In the genomic region with DNA sequence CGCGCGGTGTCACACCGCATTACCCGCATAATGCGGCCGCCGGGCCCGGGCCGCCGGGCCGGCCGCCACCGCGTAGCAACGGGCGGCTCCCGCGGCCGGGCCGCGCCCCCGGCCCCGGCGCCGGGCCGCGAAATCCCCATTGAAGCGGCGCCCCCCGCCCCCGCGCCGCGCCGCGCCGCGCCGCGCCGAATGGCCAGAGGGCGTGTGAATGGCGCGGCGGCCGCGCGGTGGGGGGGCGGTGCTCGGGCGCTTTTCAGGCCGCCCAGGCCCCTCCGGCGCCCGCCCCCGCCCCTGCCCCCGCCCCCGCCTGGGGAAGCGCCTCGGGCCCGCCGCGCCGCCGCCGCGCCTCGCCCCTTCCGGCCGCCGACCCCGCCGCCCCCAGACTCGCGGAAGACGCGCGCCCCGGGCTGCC, we compare ENCODE assay signal across 8 cellular contexts. TPM values are rescaled to one million over a fixed set of nuclear protein-coding genes. Genes with fewer than 3 reads are reported as not detected.
DNase-seq lines count a peak whose midpoint lies in the region; ATAC-seq and TF ChIP-seq lines count a peak whose summit lies in the region.
"Had no signal": no experiment of that assay in that cellular context is flagged by ENCODE, and none has a peak within 500 bp of the region (broad histone marks: within the 10 kb centered on the region; RNA-seq: fewer than 3 reads in every experiment).

No MANE protein-coding gene starts in this region.

- WGBS in upper lobe of left lung, 2 donors: 0% methylated on average over 3 of the region's 80 CpGs; no CpG with 5 or more reads in 1 of the 2 donors

- no peak for TF ChIP-seq CTCF in GM06990 (IDR thresholded peaks at IDR 0.05; ENCODE audit: insufficient read depth, low read length, poor library complexity, severe bottlenecking)
- no peak for TF ChIP-seq CTCF in astrocyte of the cerebellum (IDR thresholded peaks at IDR 0.05; ENCODE audit: low read depth, low read length, missing control alignments)
- no peak for TF ChIP-seq CTCF in kidney epithelial cell (IDR thresholded peaks at IDR 0.05; ENCODE audit: insufficient read depth, low read length, poor library complexity, severe bottlenecking)
- TF ChIP-seq CTCF in upper lobe of left lung (IDR thresholded peaks at IDR 0.05): no peak

- no peak for TF ChIP-seq EP300 in upper lobe of left lung (IDR thresholded peaks at IDR 0.05)

- no peak for DNase-seq in GM06990 (ENCODE audit: extremely low read depth, insufficient read length)
- DNase-seq in Jurkat, Clone E6-1 (ENCODE audit: low read depth, low spot score): no peak
- no peak for DNase-seq in astrocyte of the cerebellum (ENCODE audit: low read depth)
- no peak for DNase-seq in kidney epithelial cell (ENCODE audit: low read depth)
- DNase-seq in upper lobe of left lung: peak in 1 of 2 donors; percentile 92
- no peak for DNase-seq in middle frontal gyrus (ENCODE audit: extremely low spot score, low spot score)

- no peak for TF ChIP-seq POLR2A in upper lobe of left lung (IDR thresholded peaks at IDR 0.05)

- peaks cover 13 to 41% (median 29%) of the 10 kb centered on the region in 4 donors for H3K4me1 ChIP-seq in upper lobe of left lung

- H3K27ac ChIP-seq in upper lobe of left lung: peak overlapping the region; percentile 54 to 75 (median 64)

- ATAC-seq in upper lobe of left lung (ENCODE audit: low FRiP score in 2 of 2) (peak in 1 of 2 donors; percentile 52), GM19324 (IDR thresholded peaks at IDR 0.05; ENCODE audit: low FRiP score, unreplicated experiment) (no peak)

- in situ Hi-C loops in astrocyte of the cerebellum (cut with HindIII; ENCODE audit: low sequenced_read_pairs): no loop called here

- no peaks in the 10 kb centered on the region for H3K9me3 ChIP-seq in upper lobe of left lung

- H3K36me3 ChIP-seq in GM06990 (ENCODE audit: control insufficient read depth, insufficient read depth, low read length): no peaks in the 10 kb centered on the region
- H3K36me3 ChIP-seq in kidney epithelial cell (ENCODE audit: control insufficient read depth, insufficient read depth, low read length): no peaks in the 10 kb centered on the region
- no peaks in the 10 kb centered on the region for H3K36me3 ChIP-seq in upper lobe of left lung

- H3K27me3 ChIP-seq in GM06990 (replicated peaks; ENCODE audit: control insufficient read depth, insufficient read depth, low read length): peaks cover 1% of the 10 kb centered on the region; the same call in 1 of the 2 replicates
- peaks cover 8% of the 10 kb centered on the region for H3K27me3 ChIP-seq in kidney epithelial cell (ENCODE audit: control insufficient read depth, insufficient read depth, low read length)
- peaks cover 0 to 30% (median 7%) of the 10 kb centered on the region in 4 donors for H3K27me3 ChIP-seq in upper lobe of left lung

- peak overlapping the region; percentile 55 for H3K4me3 ChIP-seq in GM06990 (replicated peaks; ENCODE audit: low read depth, low read length)
- peak overlapping the region; percentile 52 for H3K4me3 ChIP-seq in Jurkat, Clone E6-1 (ENCODE audit: low read length)
- H3K4me3 ChIP-seq in astrocyte of the cerebellum (ENCODE audit: low read depth, low read length): peak overlapping the region; percentile 47
- H3K4me3 ChIP-seq in kidney epithelial cell (ENCODE audit: low read depth, low read length): peak overlapping the region; percentile 49
- peak overlapping the region; percentile 33 to 63 (median 56) for H3K4me3 ChIP-seq in upper lobe of left lung

RNA-seq across cellular contexts. Expression of gene WNT3, which starts 46.9 kb away (rescaled TPM):
- polyA plus RNA-seq in Jurkat, Clone E6-1 (2012; ENCODE audit: insufficient read depth, insufficient read length): 7.8 TPM
- total RNA-seq in kidney epithelial cell: 1.5 and 2.0 TPM in 2 replicates
- total RNA-seq in upper lobe of left lung: 1 to 10 TPM; 1.1 to 4.6 (median 1.9) TPM
- total RNA-seq: T-helper 2 cell treated with Interferon-gamma antibody and Interleukin-4, amounts not matched to agents 100 ng/mL and 5 ng/mL, for 36 hours had no signal
